In genomic region chr18:11177382-11177781, GRCh38 we compare ENCODE assay signal across 17 cellular contexts. TPM values are rescaled to one million over a fixed set of nuclear protein-coding genes. Genes with fewer than 3 reads are reported as not detected.
DNase-seq lines count a peak whose midpoint lies in the region; ATAC-seq, FAIRE-seq and TF ChIP-seq lines count a peak whose summit lies in the region.
"Had no signal": no experiment of that assay in that cellular context is flagged by ENCODE, and none has a peak within 500 bp of the region (broad histone marks: within the 10 kb centered on the region; RNA-seq: fewer than 3 reads in every experiment).

No MANE protein-coding gene starts in this region.

- peak overlapping the region; percentile 26; the same call in 1 of the 2 replicates for H3K27ac ChIP-seq in IMR-90 (ENCODE audit: insufficient read depth, low read length)
- H3K27ac ChIP-seq in thoracic aorta, result peak overlapping the region; percentile 80 to 94

- peak overlapping the region; percentile 90 for H4K91ac ChIP-seq in IMR-90 (ENCODE audit: insufficient read depth, low read depth, low read length)

- peak overlapping the region; percentile 42 for H3K18ac ChIP-seq in IMR-90 (ENCODE audit: low read depth, low read length)

- peaks cover 2% of the 10 kb centered on the region for H3K36me3 Mint-ChIP-seq in chondrocyte (ENCODE audit: low read depth)
- H3K36me3 Mint-ChIP-seq: CD8-positive, alpha-beta memory T cell had no signal

- FAIRE-seq in GM12891 (lab: Jason Lieb, UNC), result peak; percentile 20
- FAIRE-seq: GM18507 had no signal

- TF ChIP-seq POLR2A in GM12891 (IDR thresholded peaks at IDR 0.05; ENCODE audit: low read depth, low read length) (no peak), IMR-90 (IDR thresholded peaks at IDR 0.05; ENCODE audit: low read depth, low read length) (no peak)

- TF ChIP-seq CTCF in IMR-90 (conservative IDR thresholded peaks at IDR 0.05; ENCODE audit: low read depth, low read length) (no peak), chondrocyte (IDR thresholded peaks at IDR 0.05) (no peak), thoracic aorta (IDR thresholded peaks at IDR 0.05) (no peak)

- peak overlapping the region; percentile 61 for H2BK5ac ChIP-seq in IMR-90 (ENCODE audit: low read depth, low read length, poor library complexity, severe bottlenecking)

- H2BK20ac ChIP-seq in IMR-90 (ENCODE audit: low read depth, low read length), result peak overlapping the region; percentile 82

- peak overlapping the region; percentile 75 for H3K4ac ChIP-seq in IMR-90 (ENCODE audit: low read depth, low read length)

- ATAC-seq in IMR-90 (ENCODE audit: low read depth) (no peak), thoracic aorta (ENCODE audit: insufficient number of reproducible peaks, low FRiP score, low read depth) (no peak), HG03135 (IDR thresholded peaks at IDR 0.05; ENCODE audit: unreplicated experiment) (no peak)
- ATAC-seq: T-helper 17 cell had no signal

- H3K36me3 ChIP-seq in IMR-90 (ENCODE audit: control insufficient read depth, insufficient read depth, low read length) (no peaks in the 10 kb centered on the region), thoracic aorta (no peaks in the 10 kb centered on the region)

- peaks cover 3% of the 10 kb centered on the region for H3K9me3 Mint-ChIP-seq in chondrocyte (ENCODE audit: low read depth)

- intact Hi-C loops in IMR-90 (cut with micrococcal nuclease), result no loop called here

- peak overlapping the region; percentile 87 for H2BK120ac ChIP-seq in IMR-90 (ENCODE audit: low read depth, low read length)

- in situ Hi-C loops in IMR-90 (cut with MboI; ENCODE audit: low sequenced_read_pairs), result no loop called here

- no peak for DNase-seq in GM12891 (ENCODE audit: insufficient read length, low spot score)
- no peak for DNase-seq in IMR-90
- no peak for DNase-seq in chondrocyte (ENCODE audit: low spot score)
- no peak for DNase-seq in thoracic aorta (ENCODE audit: low spot score)
- no peak for DNase-seq in GDM1 (lab: John Stamatoyannopoulos, UW)
- no peak for DNase-seq in NCI-H1092 treated with DMSO at 0.1 percent for 48 hours (lab: John Stamatoyannopoulos, UW)
- DNase-seq: CD8-positive, alpha-beta memory T cell; DMS 273 treated with DMSO at 0.1 percent for 48 hours; EL; Karpas-422; NCI-H1048; NCI-H446; Right ventricle myocardium superior; SK-N-SH; T-helper 17 cell had no signal

- H3K79me1 ChIP-seq in IMR-90 (ENCODE audit: low read depth in 1 of 2, low read length in 2 of 2), result no peaks in the 10 kb centered on the region

- H2BK15ac ChIP-seq in IMR-90 (ENCODE audit: low read depth, low read length), result peak overlapping the region; percentile 88; the same call in 2 of the 3 replicates

- H3K4me1 ChIP-seq in IMR-90 (ENCODE audit: control insufficient read depth, insufficient read depth, low read length), result peaks cover 19% of the 10 kb centered on the region
- peaks cover 36 to 60% of the 10 kb centered on the region in 2 donors for H3K4me1 ChIP-seq in thoracic aorta (ENCODE audit: control insufficient read depth in 1 of 2, low read depth in 2 of 2)

- H3K4me1 Mint-ChIP-seq in chondrocyte (ENCODE audit: low read depth), result peaks cover 63% of the 10 kb centered on the region
- H3K4me1 Mint-ChIP-seq: CD8-positive, alpha-beta memory T cell; T-helper 17 cell had no signal

- H3K9me3 ChIP-seq in IMR-90 (ENCODE audit: control insufficient read depth, insufficient read depth, low read length) (no peaks in the 10 kb centered on the region), thoracic aorta (no peaks in the 10 kb centered on the region)

- peak overlapping the region; percentile 70; the same call in 1 of the 2 replicates for H3K14ac ChIP-seq in IMR-90 (replicated peaks; ENCODE audit: low read depth, low read length)

- H3K4me2 ChIP-seq in IMR-90 (ENCODE audit: low read depth, low read length), result no peak overlapping the region

- H3K9ac ChIP-seq in IMR-90 (ENCODE audit: low read depth, low read length), result no peak overlapping the region
- H3K9ac ChIP-seq: SK-N-SH had no signal

- H3K27me3 Mint-ChIP-seq in chondrocyte (ENCODE audit: low read depth), result no peaks in the 10 kb centered on the region

- H3K27ac Mint-ChIP-seq in chondrocyte (ENCODE audit: unreplicated experiment), result peak overlapping the region; percentile 97
- H3K27ac Mint-ChIP-seq: CD8-positive, alpha-beta memory T cell; T-helper 17 cell had no signal

- no peak overlapping the region for H3K4me3 ChIP-seq in IMR-90 (ENCODE audit: insufficient read depth, low read depth, low read length)
- H3K4me3 ChIP-seq in thoracic aorta, result no peak overlapping the region

- dilution Hi-C loops in IMR-90 (cut with HindIII; ENCODE audit: low sequenced_read_pairs, unreplicated experiment), result no loop called here

- H3K9me1 ChIP-seq in IMR-90 (ENCODE audit: insufficient read depth, low read length), result peaks cover 3% of the 10 kb centered on the region

- peak overlapping the region; percentile 82 for H2AFZ ChIP-seq in IMR-90 (replicated peaks; ENCODE audit: low read length, poor library complexity)

- peak overlapping the region; percentile 45 for H4K5ac ChIP-seq in IMR-90 (ENCODE audit: low read depth, low read length)

- H3K27me3 ChIP-seq in IMR-90 (ENCODE audit: control insufficient read depth, insufficient read depth, low read length) (no peaks in the 10 kb centered on the region), thoracic aorta (replicated peaks; ENCODE audit: insufficient read depth) (no peaks in the 10 kb centered on the region)

- H4K8ac ChIP-seq in IMR-90 (ENCODE audit: low read depth in 2 of 2, low read length in 2 of 2), result peak overlapping the region; percentile 67 to 76; a peak in 3 of 4 replicates

- H3K56ac ChIP-seq in IMR-90 (ENCODE audit: extremely low read depth, insufficient read depth, low read length), result no peak overlapping the region

- POLR2A ChIA-PET in IMR-90 (lab: Charles Lee; ENCODE audit: unreplicated experiment), result no interaction called here

- peak overlapping the region; percentile 90 for H2AK5ac ChIP-seq in IMR-90 (ENCODE audit: low read depth, low read length)

- no peak overlapping the region for H3K4me3 Mint-ChIP-seq in chondrocyte (ENCODE audit: unreplicated experiment)
- H3K4me3 Mint-ChIP-seq: CD8-positive, alpha-beta memory T cell; T-helper 17 cell had no signal

- no peak overlapping the region for H3K23ac ChIP-seq in IMR-90 (ENCODE audit: low read depth, low read length)

- peak overlapping the region; percentile 33 for H2AK9ac ChIP-seq in IMR-90 (replicated peaks; ENCODE audit: low read depth, low read length, poor library complexity)

- BruUV-seq in IMR-90 (replicated peaks; lab: Mats Ljungman, UMichigan), result no TSS peak

- no peaks in the 10 kb centered on the region for H4K20me1 ChIP-seq in IMR-90 (ENCODE audit: insufficient read depth, low read length)

- CTCF ChIA-PET in IMR-90 (lab: Yijun Ruan, JAX), result interaction anchor here (0.7 kb wide), 1 partner anchor 345 kb away, joined by 5 read pairs; no protein-coding TSS in a partner anchor

- no CpG with 5 or more reads among the region's 3 CpGs for WGBS in IMR-90 (ENCODE audit: extremely low coverage in 2 of 2, insufficient read length in 1 of 2), 2 experiments

- TF ChIP-seq RAD21 in IMR-90 (IDR thresholded peaks at IDR 0.05; ENCODE audit: low read length), result no peak

TF ChIP-seq in GM12891, 5 proteins besides CTCF, POLR2A, EP300 and RAD21:
- TF ChIP-seq SPI1 (IDR thresholded peaks at IDR 0.05; ENCODE audit: low read depth, low read length) (no peak), TAF1 (IDR thresholded peaks at IDR 0.05; ENCODE audit: low read depth, low read length) (no peak), PAX5 (IDR thresholded peaks at IDR 0.05; ENCODE audit: insufficient read depth, low read length, severe bottlenecking) (no peak), POU2F2 (IDR thresholded peaks at IDR 0.05; ENCODE audit: low read depth, low read length) (no peak), POLR2AphosphoS5 (IDR thresholded peaks at IDR 0.05; ENCODE audit: low read depth, low read length) (no peak)

TF ChIP-seq in IMR-90, 13 proteins besides CTCF, POLR2A, EP300 and RAD21:
- no peak for TF ChIP-seq MAFK (IDR thresholded peaks at IDR 0.05; ENCODE audit: low read depth, low read length)
- TF ChIP-seq FOS (IDR thresholded peaks at IDR 0.05; ENCODE audit: low read depth, low read length), result no peak
- TF ChIP-seq SMC3 (IDR thresholded peaks at IDR 0.05; ENCODE audit: low read depth, low read length), result no peak
- no peak for TF ChIP-seq BHLHE40 (IDR thresholded peaks at IDR 0.05; ENCODE audit: low read depth, low read length)
- no peak for TF ChIP-seq NFE2L2 (IDR thresholded peaks at IDR 0.05; ENCODE audit: low read depth, low read length)
- no peak for TF ChIP-seq RCOR1 (IDR thresholded peaks at IDR 0.05; ENCODE audit: insufficient replicate concordance, low read length)
- TF ChIP-seq CEBPB (IDR thresholded peaks at IDR 0.05; ENCODE audit: low read depth, low read length), result no peak

RNA-seq across cellular contexts. Expression of gene PIEZO2, which starts 28.0 kb away (rescaled TPM):
- 35.8 TPM for polyA plus RNA-seq in GM12891 (2012; ENCODE audit: low read depth, missing spikeins)
- total RNA-seq in IMR-90 (2012; rRNA removed), result 3.3 and 4.1 TPM in 2 replicates
- polyA plus RNA-seq in IMR-90 (2012; rRNA removed), result 2.2 and 2.4 TPM in 2 replicates
- polyA plus RNA-seq in IMR-90 (2012; cell fraction: cytosol; rRNA removed), result 1.5 and 1.9 TPM in 2 replicates
- polyA plus RNA-seq in IMR-90 (2012; cell fraction: nucleus; rRNA removed; ENCODE audit: low replicate concordance), result 1.6 and 3.6 TPM in 2 replicates
- total RNA-seq in chondrocyte, result 115 to 147 TPM (median 142 TPM) in 3 replicates
- 10 to 100 TPM in 1 of 2 donors, 1 to 10 TPM in 1; 8.3 to 10.3 TPM for total RNA-seq in thoracic aorta
- total RNA-seq: CD8-positive, alpha-beta memory T cell; T-helper 17 cell had no signal
- polyA plus RNA-seq: CD8-positive, alpha-beta memory T cell; SK-N-SH had no signal

Comparison
In these comparisons a context has a peak if more than half of its experiments do, and no peak if none do; other contexts are left out.
1. RNA of gene PIEZO2, which starts 28.0 kb away (total RNA-seq): 115 to 147 TPM in chondrocyte; 8.3 to 10.3 TPM in thoracic aorta and 3.3 to 4.1 TPM in IMR-90; every median in the first group is over 10 times any median in the second.